21 cellular contexts compared by ENCODE assay signal in the genomic region with DNA sequence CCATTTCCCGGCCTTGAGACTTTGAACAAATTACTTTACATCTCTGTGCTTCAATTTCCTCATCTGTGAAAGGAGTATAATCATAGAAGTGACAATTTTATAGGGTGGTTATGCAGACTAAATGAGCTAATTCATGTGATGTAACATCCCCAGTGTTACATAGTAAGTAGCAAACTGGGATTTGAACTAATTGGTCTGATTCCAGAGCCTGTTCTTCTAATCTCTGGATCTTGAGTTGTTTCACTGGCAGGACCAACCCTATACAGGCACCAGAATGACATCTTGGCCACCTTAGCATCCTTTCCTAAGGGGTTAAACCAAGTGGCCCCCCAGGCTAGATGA.
A peak's percentile ranks its signal among the peaks of the same experiment; 100 is the strongest.
DNase-seq lines count a peak whose midpoint lies in the region; ATAC-seq and TF ChIP-seq lines count a peak whose summit lies in the region.
"Had no signal": no experiment of that assay in that cellular context is flagged by ENCODE, and none has a peak within 500 bp of the region (broad histone marks: within the 10 kb centered on the region; RNA-seq: fewer than 3 reads in every experiment).

No MANE protein-coding gene starts in this region.

- no peak for DNase-seq in activated T-cell treated with anti-CD3 and anti-CD28 coated beads, Interleukin-2, amount 50 U/mL, for 24 hours
- no peak for DNase-seq in activated T-cell treated with anti-CD3 and anti-CD28 coated beads, Interleukin-2, amount 50 U/mL, for 4 hours
- DNase-seq in fibroblast of villous mesenchyme (ENCODE audit: low read depth) = peak; percentile 26
- DNase-seq in stimulated activated CD4-positive, alpha-beta T cell treated with anti-CD3 and anti-CD28 coated beads, Interleukin-4, amount 100 ng/mL, for 24 hours = no peak
- DNase-seq in HUDEP-2 (lab: John Stamatoyannopoulos, UW; ENCODE audit: unreplicated experiment in 76 of 76) = no peak
- DNase-seq: C1 segment of cervical spinal cord; Caco-2; CD8-positive, alpha-beta T cell; NCI-H1048; NCI-H1417; NCI-H1694; NCI-H2029 treated with DMSO at 0.1 percent for 48 hours; NCI-H446 treated with DMSO at 0.1 percent for 48 hours; NCI-H526; PC-9; SJCRH30 had no signal

- no peaks in the 10 kb centered on the region for H3K27me3 Mint-ChIP-seq in activated T-cell treated with anti-CD3 and anti-CD28 coated beads, Interleukin-2, amount 50 U/mL, for 24 hours
- H3K27me3 Mint-ChIP-seq in activated T-cell treated with anti-CD3 and anti-CD28 coated beads, Interleukin-2, amount 50 U/mL, for 4 hours (ENCODE audit: low read depth) = no peaks in the 10 kb centered on the region

- no peak for TF ChIP-seq CTCF in fibroblast of villous mesenchyme (IDR thresholded peaks at IDR 0.05; ENCODE audit: insufficient read depth, low read depth, low read length)

- no peak overlapping the region for H3K4me3 ChIP-seq in fibroblast of villous mesenchyme (ENCODE audit: low read depth, low read length)
- H3K4me3 ChIP-seq: PC-9, SJCRH30 had no signal

- ATAC-seq in activated T-cell treated with anti-CD3 and anti-CD28 coated beads, Interleukin-2, amount 50 U/mL, for 4 hours = no peak
- ATAC-seq in GM18909 (IDR thresholded peaks at IDR 0.05; ENCODE audit: poor library complexity, unreplicated experiment) (peak; percentile 4), HG02973 (IDR thresholded peaks at IDR 0.05; ENCODE audit: unreplicated experiment) (peak; percentile 31), GM18517 (IDR thresholded peaks at IDR 0.05; ENCODE audit: unreplicated experiment) (no peak)
- ATAC-seq: CD8-positive, alpha-beta T cell; HCT116; Right ventricle myocardium inferior had no signal

- H3K9me3 Mint-ChIP-seq in activated T-cell treated with anti-CD3 and anti-CD28 coated beads, Interleukin-2, amount 50 U/mL, for 24 hours = no peaks in the 10 kb centered on the region
- no peaks in the 10 kb centered on the region for H3K9me3 Mint-ChIP-seq in activated T-cell treated with anti-CD3 and anti-CD28 coated beads, Interleukin-2, amount 50 U/mL, for 4 hours
- H3K9me3 Mint-ChIP-seq: CD8-positive, alpha-beta T cell had no signal

- no peak overlapping the region for H3K4me3 Mint-ChIP-seq in activated T-cell treated with anti-CD3 and anti-CD28 coated beads, Interleukin-2, amount 50 U/mL, for 24 hours
- no peak overlapping the region for H3K4me3 Mint-ChIP-seq in activated T-cell treated with anti-CD3 and anti-CD28 coated beads, Interleukin-2, amount 50 U/mL, for 4 hours
- H3K4me3 Mint-ChIP-seq: CD8-positive, alpha-beta T cell had no signal

- H3K36me3 Mint-ChIP-seq in activated T-cell treated with anti-CD3 and anti-CD28 coated beads, Interleukin-2, amount 50 U/mL, for 24 hours (ENCODE audit: low read depth) = peaks cover 69% of the 10 kb centered on the region
- peaks cover 15% of the 10 kb centered on the region for H3K36me3 Mint-ChIP-seq in activated T-cell treated with anti-CD3 and anti-CD28 coated beads, Interleukin-2, amount 50 U/mL, for 4 hours (ENCODE audit: insufficient read depth)

- peak overlapping the region; percentile 31 for H3K27ac Mint-ChIP-seq in activated T-cell treated with anti-CD3 and anti-CD28 coated beads, Interleukin-2, amount 50 U/mL, for 24 hours
- H3K27ac Mint-ChIP-seq: CD8-positive, alpha-beta T cell had no signal

- peaks cover 30% of the 10 kb centered on the region for H3K4me1 Mint-ChIP-seq in activated T-cell treated with anti-CD3 and anti-CD28 coated beads, Interleukin-2, amount 50 U/mL, for 24 hours (ENCODE audit: low read depth)
- peaks cover 23% of the 10 kb centered on the region for H3K4me1 Mint-ChIP-seq in activated T-cell treated with anti-CD3 and anti-CD28 coated beads, Interleukin-2, amount 50 U/mL, for 4 hours (ENCODE audit: low read depth)

Comparison
In these comparisons a context has a peak if more than half of its experiments do, and no peak if none do; other contexts are left out.
1. ATAC-seq: peak in GM18909 (single experiment) and HG02973 (single experiment); none in activated T-cell treated with anti-CD3 and anti-CD28 coated beads, Interleukin-2, amount 50 U/mL, for 4 hours (0 of 2) and GM18517 (single experiment).